ENCODE assay signal across 11 cellular contexts in the genomic region with DNA sequence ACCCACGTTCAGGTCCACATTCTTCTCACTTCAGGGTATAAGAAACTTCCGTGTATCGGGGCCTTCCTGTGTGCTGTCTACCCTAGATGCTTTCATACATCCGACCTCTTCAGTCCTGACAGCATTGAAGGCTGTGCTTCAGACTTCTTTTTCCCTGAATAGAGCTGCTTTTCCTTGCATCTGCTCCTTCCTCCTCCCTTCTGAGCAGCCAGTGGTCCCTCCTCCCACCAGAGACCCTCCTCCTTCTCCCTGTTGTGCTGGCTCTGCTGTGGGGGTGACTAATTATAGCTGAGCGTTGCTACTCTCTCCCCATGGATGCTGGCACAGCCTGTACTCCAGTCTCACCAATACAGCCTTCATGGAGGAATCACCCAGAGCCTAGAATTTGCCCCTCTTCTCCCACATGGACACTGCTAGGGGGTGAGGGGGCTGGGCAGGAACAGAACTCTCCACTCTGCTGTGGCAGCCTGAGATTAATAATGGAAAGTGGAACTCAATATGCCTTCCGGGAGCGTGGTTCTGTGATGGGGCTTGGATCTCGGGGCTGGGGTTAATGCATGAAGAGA. TPM values are rescaled to one million over a fixed set of nuclear protein-coding genes. Genes with fewer than 3 reads are reported as not detected.
DNase-seq lines count a peak whose midpoint lies in the region; ATAC-seq and TF ChIP-seq lines count a peak whose summit lies in the region.
"Had no signal": no experiment of that assay in that cellular context is flagged by ENCODE, and none has a peak within 500 bp of the region (broad histone marks: within the 10 kb centered on the region; RNA-seq: fewer than 3 reads in every experiment).

No MANE protein-coding gene starts in this region.

- peak overlapping the region; percentile 71 for H3K4me3 Mint-ChIP-seq in activated naive CD4-positive, alpha-beta T cell treated with anti-CD3 and anti-CD28 coated beads for 36 hours
- peak overlapping the region; percentile 67 for H3K4me3 Mint-ChIP-seq in stimulated activated memory B cell treated with anti-CD40 and anti-IgM and Interleukin-4, amounts not matched to agents 10 μg/mL and 1 μg/mL and 100 μg/mL, for 72 hours

- peaks cover 8% of the 10 kb centered on the region for H3K27me3 Mint-ChIP-seq in activated naive CD4-positive, alpha-beta T cell treated with anti-CD3 and anti-CD28 coated beads for 36 hours (ENCODE audit: low read depth)
- H3K27me3 Mint-ChIP-seq in stimulated activated memory B cell treated with anti-CD40 and anti-IgM and Interleukin-4, amounts not matched to agents 10 μg/mL and 1 μg/mL and 100 μg/mL, for 72 hours: peaks cover 30% of the 10 kb centered on the region

- H3K4me3 ChIP-seq in WERI-Rb-1 (ENCODE audit: low read depth, low read length) (peak overlapping the region; percentile 77; the same call in 1 of the 2 replicates), hepatocyte (no peak overlapping the region), Peyer's patch (no peak overlapping the region)

- H3K4me1 ChIP-seq in hepatocyte (ENCODE audit: insufficient read depth) (peaks cover 26% of the 10 kb centered on the region), Peyer's patch (peaks cover 5 to 30% (median 23%) of the 10 kb centered on the region in 4 donors)

- H3K36me3 Mint-ChIP-seq in activated naive CD4-positive, alpha-beta T cell treated with anti-CD3 and anti-CD28 coated beads for 36 hours (ENCODE audit: low read depth): no peaks in the 10 kb centered on the region
- no peaks in the 10 kb centered on the region for H3K36me3 Mint-ChIP-seq in stimulated activated memory B cell treated with anti-CD40 and anti-IgM and Interleukin-4, amounts not matched to agents 10 μg/mL and 1 μg/mL and 100 μg/mL, for 72 hours

- H3K27ac ChIP-seq in WERI-Rb-1 (no peak overlapping the region), hepatocyte (no peak overlapping the region), Peyer's patch (no peak overlapping the region)

- intact Hi-C loops in activated naive CD4-positive, alpha-beta T cell treated with anti-CD3 and anti-CD28 coated beads for 36 hours (cut with micrococcal nuclease): loop anchor here (5.0 to 10.0 kb wide), 3 partner anchors 312 to 835 kb away; a partner anchor contains a TSS

- H3K27ac Mint-ChIP-seq in activated naive CD4-positive, alpha-beta T cell treated with anti-CD3 and anti-CD28 coated beads for 36 hours: no peak overlapping the region
- H3K27ac Mint-ChIP-seq in stimulated activated memory B cell treated with anti-CD40 and anti-IgM and Interleukin-4, amounts not matched to agents 10 μg/mL and 1 μg/mL and 100 μg/mL, for 72 hours: peak overlapping the region; percentile 85

- no peaks in the 10 kb centered on the region for H3K9me2 ChIP-seq in hepatocyte (replicated peaks; ENCODE audit: insufficient read depth)

- ATAC-seq in stimulated activated memory B cell treated with anti-CD40 and anti-IgM and Interleukin-4, amounts not matched to agents 10 μg/mL and 1 μg/mL and 100 μg/mL, for 72 hours: no peak
- ATAC-seq in GM18517 (IDR thresholded peaks at IDR 0.05; ENCODE audit: unreplicated experiment): no peak
- ATAC-seq: heart left ventricle had no signal

- H4K20me1 ChIP-seq in hepatocyte (ENCODE audit: insufficient read depth, poor library complexity, severe bottlenecking): no peaks in the 10 kb centered on the region

- H3K36me3 ChIP-seq in WERI-Rb-1 (no peaks in the 10 kb centered on the region), hepatocyte (replicated peaks; ENCODE audit: insufficient read depth, low read depth) (no peaks in the 10 kb centered on the region), Peyer's patch (no peaks in the 10 kb centered on the region)
- H3K36me3 ChIP-seq: heart left ventricle had no signal

- no peak for DNase-seq in activated naive CD4-positive, alpha-beta T cell treated with anti-CD3 and anti-CD28 coated beads for 36 hours
- DNase-seq in activated naive CD4-positive, alpha-beta T cell treated with anti-CD3 and anti-CD28 coated beads, Interleukin-2, amount 50 U/mL, for 16 hours: no peak
- DNase-seq in WERI-Rb-1: no peak
- no peak for DNase-seq in hepatocyte (ENCODE audit: low spot score)
- DNase-seq in Peyer's patch: no peak
- no peak for DNase-seq in foreskin melanocyte
- DNase-seq: activated CD4-positive, CD25-positive, alpha-beta regulatory T cell; NCI-H748 treated with DMSO at 0.1 percent for 48 hours had no signal

- 62% methylated on average over 8 of the region's 8 CpGs for WGBS in hepatocyte (ENCODE audit: low lambda C conversion rate, missing lambda C conversion rate)

- peaks cover 3% of the 10 kb centered on the region for H3K27me3 ChIP-seq in WERI-Rb-1 (ENCODE audit: insufficient read depth, low read depth, severe bottlenecking)
- peaks cover 28% of the 10 kb centered on the region for H3K27me3 ChIP-seq in hepatocyte
- peaks cover 0 to 5% of the 10 kb centered on the region in 2 donors for H3K27me3 ChIP-seq in Peyer's patch

- H3K4me1 Mint-ChIP-seq in activated naive CD4-positive, alpha-beta T cell treated with anti-CD3 and anti-CD28 coated beads for 36 hours (ENCODE audit: low read depth): peaks cover 31% of the 10 kb centered on the region
- H3K4me1 Mint-ChIP-seq in stimulated activated memory B cell treated with anti-CD40 and anti-IgM and Interleukin-4, amounts not matched to agents 10 μg/mL and 1 μg/mL and 100 μg/mL, for 72 hours: peaks cover 33% of the 10 kb centered on the region

- no peak for TF ChIP-seq POLR2A in Peyer's patch (IDR thresholded peaks at IDR 0.05)

- peak overlapping the region; percentile 99 for H3K4me2 ChIP-seq in hepatocyte

- TF ChIP-seq CTCF in WERI-Rb-1 (IDR thresholded peaks at IDR 0.05; ENCODE audit: low read depth, low read length) (no peak), hepatocyte (IDR thresholded peaks at IDR 0.05; ENCODE audit: poor library complexity) (no peak), Peyer's patch (IDR thresholded peaks at IDR 0.05) (no peak)

- H2AFZ ChIP-seq in hepatocyte: no peak overlapping the region

- H3K9me3 ChIP-seq in WERI-Rb-1 (ENCODE audit: severe bottlenecking) (no peaks in the 10 kb centered on the region), hepatocyte (ENCODE audit: low read depth) (no peaks in the 10 kb centered on the region), Peyer's patch (no peaks in the 10 kb centered on the region)
- H3K9me3 ChIP-seq: heart left ventricle had no signal

- H3K79me2 ChIP-seq in hepatocyte: peaks cover 3% of the 10 kb centered on the region

- H3K9me3 Mint-ChIP-seq in activated naive CD4-positive, alpha-beta T cell treated with anti-CD3 and anti-CD28 coated beads for 36 hours: no peaks in the 10 kb centered on the region
- H3K9me3 Mint-ChIP-seq in stimulated activated memory B cell treated with anti-CD40 and anti-IgM and Interleukin-4, amounts not matched to agents 10 μg/mL and 1 μg/mL and 100 μg/mL, for 72 hours: no peaks in the 10 kb centered on the region

- CTCF ChIA-PET in activated naive CD4-positive, alpha-beta T cell treated with anti-CD3 and anti-CD28 coated beads for 36 hours (lab: Charles Lee): interaction anchor here (0.6 to 1.6 kb wide), 4 partner anchors 11 to 270 kb away, joined by 3 to 4 read pairs (median 4); no protein-coding TSS in a partner anchor

RNA-seq across cellular contexts. Expression of a gene that starts 1.1 kb away (rescaled TPM):
- total RNA-seq in activated naive CD4-positive, alpha-beta T cell treated with anti-CD3 and anti-CD28 coated beads for 36 hours: 1 to 10 TPM; 5.2 TPM
- 0.36 and 1.4 TPM in 2 replicates for total RNA-seq in hepatocyte
- 1.5 and 2.7 TPM in 2 replicates for polyA plus RNA-seq in hepatocyte
- total RNA-seq in Peyer's patch: 1 to 10 TPM; 1.2 to 2.2 (median 1.8) TPM

RNA-seq across cellular contexts. Expression of a gene that starts 2.6 kb away (rescaled TPM):
- total RNA-seq in activated naive CD4-positive, alpha-beta T cell treated with anti-CD3 and anti-CD28 coated beads for 36 hours: 10 to 100 TPM; 70.7 to 73.7 TPM
- 4.1 and 10.0 TPM in 2 replicates for total RNA-seq in hepatocyte
- 17.2 and 20.9 TPM in 2 replicates for polyA plus RNA-seq in hepatocyte
- total RNA-seq in Peyer's patch: 10 to 100 TPM; 13.3 to 64.4 (median 38.8) TPM

RNA-seq across cellular contexts. Expression of a gene that starts 22.9 kb away (rescaled TPM):
- 10 to 100 TPM; 24.6 to 29.4 TPM for total RNA-seq in activated naive CD4-positive, alpha-beta T cell treated with anti-CD3 and anti-CD28 coated beads for 36 hours
- total RNA-seq in hepatocyte: 47.5 and 53.2 TPM in 2 replicates
- 160 and 181 TPM in 2 replicates for polyA plus RNA-seq in hepatocyte
- 10 to 100 TPM; 23.9 to 40.3 (median 33.3) TPM for total RNA-seq in Peyer's patch

RNA-seq across cellular contexts. Expression of a gene that starts 29.5 kb away (rescaled TPM):
- total RNA-seq in activated naive CD4-positive, alpha-beta T cell treated with anti-CD3 and anti-CD28 coated beads for 36 hours: 10 to 100 TPM; 14.3 to 14.4 TPM
- total RNA-seq in hepatocyte: 3.4 and 3.6 TPM in 2 replicates
- 3.0 and 5.5 TPM in 2 replicates for polyA plus RNA-seq in hepatocyte
- total RNA-seq in Peyer's patch: 10 to 100 TPM; 12.3 to 16.5 (median 14.0) TPM

RNA-seq across cellular contexts. Expression of a gene that starts 50.9 kb away (rescaled TPM):
- 1 to 10 TPM; 3.8 to 4.4 TPM for total RNA-seq in activated naive CD4-positive, alpha-beta T cell treated with anti-CD3 and anti-CD28 coated beads for 36 hours
- total RNA-seq in hepatocyte (18.5 and 18.7 TPM in 2 replicates), Peyer's patch (100 to 1,000 TPM in 1 of 4 donors, 10 to 100 TPM in 3; 25.6 to 119 (median 82.2) TPM)
- 14.5 and 18.3 TPM in 2 replicates for polyA plus RNA-seq in hepatocyte
